1 cellular context compared by ENCODE assay signal in the genomic region with DNA sequence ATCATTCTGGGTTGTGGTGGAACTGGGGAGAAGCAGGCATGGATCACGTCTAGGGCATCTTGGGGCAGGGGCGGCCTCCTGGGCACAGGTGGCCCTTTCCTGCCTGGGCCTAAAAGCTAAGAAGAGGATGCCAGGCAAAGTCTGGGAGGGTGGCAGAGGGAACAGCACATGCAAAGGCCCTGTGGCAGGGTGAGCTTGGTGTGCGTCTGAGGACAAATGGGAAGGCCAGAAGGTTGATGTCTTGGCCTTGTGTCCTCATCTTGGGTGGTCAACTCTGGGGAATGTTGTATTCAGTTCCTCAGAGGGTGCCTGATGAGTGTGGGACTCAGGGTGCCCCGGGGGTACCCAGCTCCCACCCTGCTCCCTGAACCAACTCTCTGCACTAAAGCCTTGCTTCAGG.
A peak's percentile ranks its signal among the peaks of the same experiment; 100 is the strongest.
TF ChIP-seq lines count a peak whose summit lies in the region.

No MANE protein-coding gene starts in this region.

TF ChIP-seq in K562, 482 proteins besides CTCF, POLR2A, EP300 and RAD21:
- TF ChIP-seq RCOR1 (IDR thresholded peaks at IDR 0.05; ENCODE audit: borderline replicate concordance in 1 of 2, low read depth in 2 of 2, low read length in 2 of 2) (no peak), BCOR (IDR thresholded peaks at IDR 0.05) (0 out of 2 replicates have a peak, but pooled peaks have one; percentile 43), ARID2 (IDR thresholded peaks at IDR 0.05) (no peak), RBM25 (IDR thresholded peaks at IDR 0.05; ENCODE audit: low read depth, low read length, severe bottlenecking) (peak; percentile 57)
